Comparison of ENCODE assay signal across 13 cellular contexts in the genomic region with DNA sequence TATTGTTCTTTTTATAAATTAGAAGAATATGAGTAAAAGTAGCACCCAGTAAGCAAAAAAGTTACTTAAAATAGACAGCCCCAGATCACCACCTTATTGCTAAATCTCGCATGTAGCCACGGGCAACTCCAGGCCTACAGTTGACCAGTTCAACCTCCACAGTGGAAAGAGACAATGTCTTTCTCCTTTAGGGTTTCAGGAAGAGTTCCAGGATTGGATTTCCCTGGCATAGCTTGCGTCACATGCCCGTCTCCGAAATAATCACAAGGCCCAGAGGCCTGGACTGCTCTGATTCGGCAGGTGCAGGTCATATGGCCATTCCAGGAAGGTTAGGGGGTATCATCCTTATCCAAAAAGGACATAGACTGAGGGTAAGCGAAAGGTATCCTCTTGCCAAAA. TPM values are rescaled to one million over a fixed set of nuclear protein-coding genes. Genes with fewer than 3 reads are reported as not detected.
A peak's percentile ranks its signal among the peaks of the same experiment; 100 is the strongest.
DNase-seq lines count a peak whose midpoint lies in the region; ATAC-seq and TF ChIP-seq lines count a peak whose summit lies in the region.
"Had no signal": no experiment of that assay in that cellular context is flagged by ENCODE, and none has a peak within 500 bp of the region (broad histone marks: within the 10 kb centered on the region; RNA-seq: fewer than 3 reads in every experiment).

No MANE protein-coding gene starts in this region.

- intact Hi-C loops in sigmoid colon (cut with DNase I): no loop called here

- no peak for TF ChIP-seq POLR2A in gastroesophageal sphincter (IDR thresholded peaks at IDR 0.05)
- no peak for TF ChIP-seq POLR2A in sigmoid colon (IDR thresholded peaks at IDR 0.05)

- peak overlapping the region; percentile 90 for H3K27ac ChIP-seq in AG04450 (ENCODE audit: low read depth, low read length)
- peak overlapping the region; percentile 62 for H3K27ac ChIP-seq in SJSA1
- H3K27ac ChIP-seq in gastroesophageal sphincter: peak overlapping the region in 3 of 4 donors; percentile 53 to 76 (median 61)
- H3K27ac ChIP-seq in sigmoid colon: peak overlapping the region; percentile 38 to 77 (median 68)

- TF ChIP-seq EP300 in gastroesophageal sphincter (IDR thresholded peaks at IDR 0.05) (no peak), sigmoid colon (IDR thresholded peaks at IDR 0.05) (no peak)

- H3K4me3 ChIP-seq in AG04450 (ENCODE audit: low read depth, low read length) (no peak overlapping the region), SJSA1 (no peak overlapping the region), gastroesophageal sphincter (no peak overlapping the region), sigmoid colon (no peak overlapping the region)
- H3K4me3 ChIP-seq: pancreas, tibial artery had no signal

- CTCF ChIA-PET in AG04450 (lab: Charles Lee): interaction anchor here (1.0 to 2.2 kb wide), 4 partner anchors 10 to 69 kb away, joined by 4 to 10 read pairs (median 6); partner anchors contain the start of gene PFDN1

- H3K4me1 ChIP-seq in SJSA1 (replicated peaks) (peaks cover 48% of the 10 kb centered on the region), gastroesophageal sphincter (peaks cover 0 to 26% (median 0%) of the 10 kb centered on the region in 3 donors), sigmoid colon (peaks cover 0 to 37% (median 21%) of the 10 kb centered on the region in 4 donors)

- no peaks in the 10 kb centered on the region for H3K36me3 ChIP-seq in SJSA1
- no peaks in the 10 kb centered on the region for H3K36me3 ChIP-seq in gastroesophageal sphincter
- H3K36me3 ChIP-seq in sigmoid colon: no peaks in the 10 kb centered on the region
- H3K36me3 ChIP-seq: pancreas, tibial artery had no signal

- POLR2A ChIA-PET in AG04450 (lab: Yijun Ruan, JAX): interaction anchor here (0.8 to 1.2 kb wide), 3 partner anchors 10 to 33 kb away, joined by 4 to 5 read pairs (median 4); partner anchors contain the start of genes HBEGF and PFDN1

- H3K27me3 ChIP-seq in AG04450 (ENCODE audit: control insufficient read depth, insufficient read depth, low read length): no peaks in the 10 kb centered on the region
- no peaks in the 10 kb centered on the region for H3K27me3 ChIP-seq in SJSA1 (replicated peaks)
- no peaks in the 10 kb centered on the region for H3K27me3 ChIP-seq in gastroesophageal sphincter
- H3K27me3 ChIP-seq in sigmoid colon: no peaks in the 10 kb centered on the region
- H3K27me3 ChIP-seq: pancreas, tibial artery had no signal

- H3K9me3 ChIP-seq in AG04450 (ENCODE audit: control insufficient read depth, insufficient read depth, low read length) (no peaks in the 10 kb centered on the region), SJSA1 (replicated peaks) (no peaks in the 10 kb centered on the region), gastroesophageal sphincter (no peaks in the 10 kb centered on the region), sigmoid colon (no peaks in the 10 kb centered on the region)
- H3K9me3 ChIP-seq: pancreas, tibial artery had no signal

- no peak for DNase-seq in AG04450 (ENCODE audit: low read depth, low spot score)
- no peak for DNase-seq in SJSA1 (ENCODE audit: low read depth in 1 of 2, low spot score in 2 of 2)
- no peak for DNase-seq in sigmoid colon
- no peak for DNase-seq in HT-29 (ENCODE audit: low spot score)
- no peak for DNase-seq in SHP77 treated with DMSO at 0.1 percent for 48 hours (lab: John Stamatoyannopoulos, UW)
- DNase-seq: activated CD8-positive, alpha-beta T cell treated with anti-CD3 and anti-CD28 coated beads for 36 hours; NCI-H1694; NCI-H446; pancreas had no signal

- ATAC-seq in gastroesophageal sphincter (no peak), GM18861 (IDR thresholded peaks at IDR 0.05; ENCODE audit: unreplicated experiment) (no peak), HG03378 (IDR thresholded peaks at IDR 0.05; ENCODE audit: unreplicated experiment) (no peak)
- ATAC-seq: activated CD8-positive, alpha-beta T cell treated with anti-CD3 and anti-CD28 coated beads for 36 hours had no signal

- WGBS in gastroesophageal sphincter (ENCODE audit: low coverage in 1 of 2), 2 donors: 70 to 87% methylated on average over 6 to 7 of the region's 7 CpGs
- 90 to 92% methylated on average over 7 of the region's 7 CpGs for WGBS in sigmoid colon, 2 donors

- TF ChIP-seq CTCF in AG04450 (IDR thresholded peaks at IDR 0.05; ENCODE audit: low read depth, low read length) (no peak), gastroesophageal sphincter (IDR thresholded peaks at IDR 0.05) (no peak), sigmoid colon (IDR thresholded peaks at IDR 0.05) (no peak)

RNA-seq across cellular contexts. Expression of gene PFDN1, which starts 9.9 kb away (rescaled TPM):
- polyA plus RNA-seq in AG04450 (2011; rRNA removed): 112 TPM in 2 replicates
- polyA minus RNA-seq in AG04450 (2011; rRNA and poly(A)+ RNA removed): 63.8 and 90.4 TPM in 2 replicates
- 200 and 218 TPM in 2 replicates for total RNA-seq in SJSA1 (2014; rRNA removed; shearing (Covaris generic))
- 10 to 100 TPM; 66.1 to 99.7 (median 92.8) TPM for total RNA-seq in gastroesophageal sphincter
- 100 to 1,000 TPM in 3 of 4 donors, 10 to 100 TPM in 1; 88.2 to 159 (median 123) TPM for total RNA-seq in sigmoid colon
- 10 to 100 TPM; 61.8 to 85.9 (median 78.4) TPM for polyA plus RNA-seq in sigmoid colon
- 60.7 and 61.2 TPM in 2 replicates for total RNA-seq in HT-29 (2014; rRNA removed; shearing (Covaris generic))

RNA-seq across cellular contexts. Expression of gene HBEGF, which starts 33.6 kb away (rescaled TPM):
- 6.6 and 7.0 TPM in 2 replicates for polyA plus RNA-seq in AG04450 (2011; rRNA removed)
- polyA minus RNA-seq in AG04450 (2011; rRNA and poly(A)+ RNA removed): 2.2 and 3.3 TPM in 2 replicates
- 44.2 and 46.9 TPM in 2 replicates for total RNA-seq in SJSA1 (2014; rRNA removed; shearing (Covaris generic))
- 10 to 100 TPM in 1 of 4 donors, 1 to 10 TPM in 3; 4.7 to 17.4 (median 6.6) TPM for total RNA-seq in gastroesophageal sphincter
- 10 to 100 TPM in 2 of 4 donors, 1 to 10 TPM in 2; 4.7 to 17.6 (median 10.4) TPM for total RNA-seq in sigmoid colon
- polyA plus RNA-seq in sigmoid colon: 10 to 100 TPM in 2 of 3 donors, 1 to 10 TPM in 1; 5.4 to 15.0 (median 11.6) TPM
- 40.9 and 46.3 TPM in 2 replicates for total RNA-seq in HT-29 (2014; rRNA removed; shearing (Covaris generic))

RNA-seq across cellular contexts. Expression of gene SLC4A9, which starts 47.2 kb away (rescaled TPM):
- polyA plus RNA-seq in AG04450 (2011; rRNA removed): not detected in 2 replicates
- not detected in 2 replicates for polyA minus RNA-seq in AG04450 (2011; rRNA and poly(A)+ RNA removed)
- total RNA-seq in SJSA1 (2014; rRNA removed; shearing (Covaris generic)): not detected in 2 replicates
- not detected for total RNA-seq in gastroesophageal sphincter
- total RNA-seq in sigmoid colon: not detected
- polyA plus RNA-seq in sigmoid colon: under 1 TPM in 1 of 3 donors, not detected in 2; 0.25 TPM
- total RNA-seq in HT-29 (2014; rRNA removed; shearing (Covaris generic)): 0.08 and 0.86 TPM in 2 replicates
